10 cellular contexts compared by ENCODE assay signal in genomic region chr5:32506251-32506661, GRCh38.
DNase-seq lines count a peak whose midpoint lies in the region; ATAC-seq and TF ChIP-seq lines count a peak whose summit lies in the region.
"Had no signal": no experiment of that assay in that cellular context is flagged by ENCODE, and none has a peak within 500 bp of the region (broad histone marks: within the 10 kb centered on the region; RNA-seq: fewer than 3 reads in every experiment).

No MANE protein-coding gene starts in this region.

- peaks cover 34% of the 10 kb centered on the region for H3K4me1 ChIP-seq in smooth muscle cell (ENCODE audit: low read depth)

- H3K27me3 ChIP-seq in smooth muscle cell (ENCODE audit: low read depth), result no peaks in the 10 kb centered on the region

- no peaks in the 10 kb centered on the region for H3K36me3 Mint-ChIP-seq in effector memory CD8-positive, alpha-beta T cell (ENCODE audit: insufficient read depth)
- H3K36me3 Mint-ChIP-seq in activated naive CD4-positive, alpha-beta T cell treated with anti-CD3 and anti-CD28 coated beads, Interleukin-2, amount 50 U/mL, for 72 hours, result no peaks in the 10 kb centered on the region

- no peak overlapping the region for H3K4me3 Mint-ChIP-seq in effector memory CD8-positive, alpha-beta T cell
- H3K4me3 Mint-ChIP-seq: activated CD4-positive, alpha-beta T cell treated with anti-CD3 and anti-CD28 coated beads, Interleukin-2, amount 10 ng/mL, durations not matched to agents 24 days and 14 days had no signal

- peak overlapping the region; percentile 19 for H3K9ac ChIP-seq in smooth muscle cell (ENCODE audit: low read depth)

- DNase-seq in NCI-H128 (lab: John Stamatoyannopoulos, UW; ENCODE audit: unreplicated experiment) (peak; percentile 79), RWPE1 (ENCODE audit: low spot score) (no peak), globus pallidus (ENCODE audit: low spot score) (peak; percentile 48), smooth muscle cell (lab: John Stamatoyannopoulos, UW; ENCODE audit: unreplicated experiment) (no peak), mucosa of gallbladder (ENCODE audit: low spot score) (no peak), amniotic stem cell (lab: John Stamatoyannopoulos, UW) (no peak)
- DNase-seq in effector memory CD8-positive, alpha-beta T cell, result no peak
- DNase-seq in activated naive CD4-positive, alpha-beta T cell treated with anti-CD3 and anti-CD28 coated beads, Interleukin-2, amount 50 U/mL, for 72 hours (ENCODE audit: low spot score in 2 of 2), result no peak
- DNase-seq: activated CD4-positive, alpha-beta T cell treated with anti-CD3 and anti-CD28 coated beads, Interleukin-2, amount 10 ng/mL, durations not matched to agents 24 days and 14 days had no signal

- H3K4me3 ChIP-seq in smooth muscle cell, result no peak overlapping the region

- ATAC-seq in effector memory CD8-positive, alpha-beta T cell (replicated peaks), result no peak
- ATAC-seq in activated naive CD4-positive, alpha-beta T cell treated with anti-CD3 and anti-CD28 coated beads, Interleukin-2, amount 50 U/mL, for 72 hours, result no peak
- ATAC-seq: left lobe of liver had no signal

- no peaks in the 10 kb centered on the region for H3K9me3 ChIP-seq in smooth muscle cell (replicated peaks; ENCODE audit: low read depth)

- no peak overlapping the region for H3K27ac Mint-ChIP-seq in effector memory CD8-positive, alpha-beta T cell
- H3K27ac Mint-ChIP-seq in activated naive CD4-positive, alpha-beta T cell treated with anti-CD3 and anti-CD28 coated beads, Interleukin-2, amount 50 U/mL, for 72 hours, result no peak overlapping the region
- H3K27ac Mint-ChIP-seq: activated CD4-positive, alpha-beta T cell treated with anti-CD3 and anti-CD28 coated beads, Interleukin-2, amount 10 ng/mL, durations not matched to agents 24 days and 14 days had no signal

- peaks cover 10 to 26% of the 10 kb centered on the region in 2 donors for H3K27me3 Mint-ChIP-seq in effector memory CD8-positive, alpha-beta T cell

- no peaks in the 10 kb centered on the region for H3K36me3 ChIP-seq in smooth muscle cell (ENCODE audit: low read depth)

- no peaks in the 10 kb centered on the region for H4K20me1 ChIP-seq in smooth muscle cell (ENCODE audit: low read depth)

- peaks cover 32% of the 10 kb centered on the region for H3F3A ChIP-seq in smooth muscle cell (ENCODE audit: low read depth)

- H2AFZ ChIP-seq in smooth muscle cell (ENCODE audit: low read depth), result no peak overlapping the region

- CTCF ChIA-PET in RWPE1 (lab: Yijun Ruan, JAX), result interaction anchor here (0.6 to 1.0 kb wide), 2 partner anchors 63 to 80 kb away, joined by 3 to 4 read pairs; no protein-coding TSS in a partner anchor

- H3K4me2 ChIP-seq in smooth muscle cell, result peak overlapping the region; percentile 60

- no peaks in the 10 kb centered on the region for H3K79me2 ChIP-seq in smooth muscle cell (ENCODE audit: low read depth)

- POLR2A ChIA-PET in RWPE1 (lab: Yijun Ruan, JAX; ENCODE audit: low non-redundant PET), result no interaction called here

- peaks cover 0 to 2% of the 10 kb centered on the region in 2 donors for H3K4me1 Mint-ChIP-seq in effector memory CD8-positive, alpha-beta T cell (ENCODE audit: low read depth in 2 of 2)

- TF ChIP-seq CTCF in RWPE1 (conservative IDR thresholded peaks at IDR 0.05; ENCODE audit: low read depth) (no peak), smooth muscle cell (IDR thresholded peaks at IDR 0.05; ENCODE audit: borderline replicate concordance, insufficient read depth, poor library complexity, severe bottlenecking) (no peak)

- 33% methylated on average over 2 of the region's 2 CpGs for WGBS in smooth muscle cell (ENCODE audit: low lambda C conversion rate)

- H3K27ac ChIP-seq in RWPE1 (peak overlapping the region; percentile 99), smooth muscle cell (ENCODE audit: low read depth) (peak overlapping the region; percentile 77)

- H3K9me3 Mint-ChIP-seq in effector memory CD8-positive, alpha-beta T cell, result no peaks in the 10 kb centered on the region
- no peaks in the 10 kb centered on the region for H3K9me3 Mint-ChIP-seq in activated naive CD4-positive, alpha-beta T cell treated with anti-CD3 and anti-CD28 coated beads, Interleukin-2, amount 50 U/mL, for 72 hours
- H3K9me3 Mint-ChIP-seq: activated CD4-positive, alpha-beta T cell treated with anti-CD3 and anti-CD28 coated beads, Interleukin-2, amount 10 ng/mL, durations not matched to agents 24 days and 14 days had no signal

Comparison
In these comparisons a context has a peak if more than half of its experiments do, and no peak if none do; other contexts are left out.
1. DNase-seq: peak in NCI-H128 (single experiment) and globus pallidus (single experiment); none in RWPE1 (single experiment), smooth muscle cell (single experiment), effector memory CD8-positive, alpha-beta T cell (0 of 3), mucosa of gallbladder (single experiment), amniotic stem cell (single experiment) and activated naive CD4-positive, alpha-beta T cell treated with anti-CD3 and anti-CD28 coated beads, Interleukin-2, amount 50 U/mL, for 72 hours (0 of 2).